In genomic region chr5:168089201-168089887, GRCh38 we compare ENCODE assay signal across 27 cellular contexts.
"Had no signal": no experiment of that assay in that cellular context is flagged by ENCODE, and none has a peak within 500 bp of the region (broad histone marks: within the 10 kb centered on the region; RNA-seq: fewer than 3 reads in every experiment).

No MANE protein-coding gene starts in this region.

- H2AFZ ChIP-seq: neural progenitor cell, parathyroid adenoma had no signal

- H3K9ac ChIP-seq: neural progenitor cell, parathyroid adenoma had no signal

- H3K27me3 Mint-ChIP-seq: stimulated activated memory B cell treated with anti-CD40 and anti-IgM and Interleukin-4, amounts not matched to agents 10 μg/mL and 1 μg/mL and 100 μg/mL, for 72 hours; stimulated activated naive CD8-positive, alpha-beta T cell treated with anti-CD3 and anti-CD28 coated beads, Interleukin-15, amount 100 ng/mL, for 72 hours had no signal

- H3K27me3 ChIP-seq: neural progenitor cell, ovary, right lobe of liver, suprapubic skin, testis, tibial artery, transverse colon, upper lobe of right lung, uterus had no signal

- DNase-seq: naive B cell; naive thymus-derived CD8-positive, alpha-beta T cell; occipital lobe; ovary; posterior cingulate gyrus; psoas muscle; right cardiac atrium; right lobe of liver; stimulated activated CD4-positive, alpha-beta T cell treated with anti-CD3 and anti-CD28 coated beads, Interleukin-1b, Interleukin-23, amount 100 ng/mL, for 48 hours; stimulated activated CD4-positive, alpha-beta T cell treated with anti-CD3 and anti-CD28 coated beads, Interleukin-4, amount 100 ng/mL, for 1 hour; stimulated activated naive CD4-positive, alpha-beta T cell; stimulated activated naive CD8-positive, alpha-beta T cell treated with anti-CD3 and anti-CD28 coated beads, Interleukin-15, amount 100 ng/mL, for 72 hours; stimulated activated naive CD8-positive, alpha-beta T cell treated with anti-CD3 and anti-CD28 coated beads, Interleukin-15, Interleukin-2, amounts not matched to agents 100 U/mL and 50 U/mL, for 24 hours; substantia nigra; testis; tibial artery; transverse colon; upper lobe of right lung; uterus had no signal

- H3K9me3 Mint-ChIP-seq: natural killer cell treated with Interleukin-12 subunit alpha and Interleukin-12 subunit beta and Interleukin-15 and Interleukin-18, amount 100 ng/mL, for 72 hours; neural progenitor cell had no signal

- H3K4me2 ChIP-seq: neural progenitor cell had no signal

- H3K9me3 ChIP-seq: ovary, psoas muscle, right lobe of liver, suprapubic skin, testis, tibial artery, transverse colon, upper lobe of right lung, uterus had no signal

- H3K79me2 ChIP-seq: parathyroid adenoma had no signal

- H3K27ac ChIP-seq: neural progenitor cell, ovary, parathyroid adenoma, psoas muscle, right lobe of liver, skin epidermis, suprapubic skin, testis, tibial artery, transverse colon, upper lobe of right lung, uterus had no signal

- H3K4me1 Mint-ChIP-seq: naive B cell; naive thymus-derived CD8-positive, alpha-beta T cell; stimulated activated memory B cell treated with anti-CD40 and anti-IgM and Interleukin-4, amounts not matched to agents 10 μg/mL and 1 μg/mL and 100 μg/mL, for 72 hours; stimulated activated naive CD8-positive, alpha-beta T cell treated with anti-CD3 and anti-CD28 coated beads, Interleukin-15, amount 100 ng/mL, for 72 hours had no signal

- H3K36me3 ChIP-seq: neural progenitor cell, ovary, right lobe of liver, suprapubic skin, tibial artery, transverse colon, upper lobe of right lung, uterus had no signal

- H3K27ac Mint-ChIP-seq: naive thymus-derived CD8-positive, alpha-beta T cell; natural killer cell treated with Interleukin-12 subunit alpha and Interleukin-12 subunit beta and Interleukin-15 and Interleukin-18, amount 100 ng/mL, for 72 hours; neural progenitor cell; progenitor cell of endocrine pancreas; stimulated activated memory B cell treated with anti-CD40 and anti-IgM and Interleukin-4, amounts not matched to agents 10 μg/mL and 1 μg/mL and 100 μg/mL, for 72 hours; stimulated activated naive CD8-positive, alpha-beta T cell treated with anti-CD3 and anti-CD28 coated beads, Interleukin-15, amount 100 ng/mL, for 72 hours; type B pancreatic cell had no signal

- H3K4me3 Mint-ChIP-seq: naive B cell; naive thymus-derived CD8-positive, alpha-beta T cell; natural killer cell treated with Interleukin-12 subunit alpha and Interleukin-12 subunit beta and Interleukin-15 and Interleukin-18, amount 100 ng/mL, for 72 hours; neural progenitor cell; stimulated activated memory B cell treated with anti-CD40 and anti-IgM and Interleukin-4, amounts not matched to agents 10 μg/mL and 1 μg/mL and 100 μg/mL, for 72 hours; stimulated activated naive CD8-positive, alpha-beta T cell treated with anti-CD3 and anti-CD28 coated beads, Interleukin-15, amount 100 ng/mL, for 72 hours; type B pancreatic cell had no signal

- H3K36me3 Mint-ChIP-seq: naive B cell; naive thymus-derived CD8-positive, alpha-beta T cell; natural killer cell treated with Interleukin-12 subunit alpha and Interleukin-12 subunit beta and Interleukin-15 and Interleukin-18, amount 100 ng/mL, for 72 hours; stimulated activated memory B cell treated with anti-CD40 and anti-IgM and Interleukin-4, amounts not matched to agents 10 μg/mL and 1 μg/mL and 100 μg/mL, for 72 hours had no signal

- H3K4me3 ChIP-seq: neural progenitor cell, ovary, psoas muscle, right lobe of liver, skin epidermis, suprapubic skin, testis, tibial artery, transverse colon, upper lobe of right lung, uterus had no signal

- H3K4me1 ChIP-seq: parathyroid adenoma, psoas muscle, suprapubic skin, testis, uterus had no signal
